In the genomic region with DNA sequence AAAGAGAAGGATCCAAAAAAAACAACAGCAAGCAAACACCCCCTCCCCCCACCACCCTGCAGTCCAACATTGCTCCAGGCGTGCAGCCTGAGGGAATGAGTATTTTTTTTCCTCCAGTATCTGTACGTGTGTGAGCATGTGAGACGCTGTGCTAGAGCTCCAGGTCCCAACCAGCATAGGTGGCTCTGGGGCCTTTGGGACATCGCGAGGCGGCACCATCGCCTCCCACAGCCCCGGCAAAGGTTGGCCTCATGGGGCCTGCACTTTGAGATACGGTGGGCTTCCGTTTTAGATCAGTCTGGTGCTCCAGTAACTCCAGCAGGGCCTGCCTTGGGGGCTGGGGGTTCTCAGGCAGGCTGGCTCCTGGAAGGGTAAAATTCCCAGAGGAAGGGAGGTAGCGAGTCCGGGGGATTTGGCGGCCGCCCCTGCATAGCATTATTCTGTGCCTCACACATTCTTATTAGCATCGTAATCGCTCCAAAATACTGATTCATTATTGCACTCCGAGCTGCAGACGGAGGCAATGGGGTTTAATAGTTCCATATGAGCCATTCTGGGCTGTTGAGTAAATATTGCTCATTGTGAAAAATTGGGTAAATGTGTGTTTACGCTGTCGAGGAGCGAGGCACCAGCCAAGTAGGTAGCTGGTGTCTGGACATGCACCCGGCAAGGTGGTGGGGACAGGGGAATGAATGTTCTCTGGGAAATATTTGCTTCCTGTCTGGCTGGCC, we compare ENCODE assay signal across 30 cellular contexts. TPM values are rescaled to one million over a fixed set of nuclear protein-coding genes. Genes with fewer than 3 reads are reported as not detected.
DNase-seq lines count a peak whose midpoint lies in the region; ATAC-seq and TF ChIP-seq lines count a peak whose summit lies in the region.
"Had no signal": no experiment of that assay in that cellular context is flagged by ENCODE, and none has a peak within 500 bp of the region (broad histone marks: within the 10 kb centered on the region; RNA-seq: fewer than 3 reads in every experiment).

No MANE protein-coding gene starts in this region.

- CTCF ChIA-PET in CD8-positive, alpha-beta memory T cell (lab: Charles Lee): no interaction called here
- CTCF ChIA-PET in activated CD8-positive, alpha-beta T cell treated with anti-CD3 and anti-CD28 coated beads, Interleukin-2, amount 10 ng/mL, durations not matched to agents 7 days and 5 days (lab: Charles Lee): interaction anchor here (1.6 kb wide), 1 partner anchor 12 kb away, joined by 3 read pairs; no protein-coding TSS in a partner anchor

- H3K9me3 Mint-ChIP-seq in CD8-positive, alpha-beta memory T cell: no peaks in the 10 kb centered on the region
- H3K9me3 Mint-ChIP-seq in activated CD8-positive, alpha-beta T cell treated with anti-CD3 and anti-CD28 coated beads, Interleukin-2, amount 10 ng/mL, durations not matched to agents 7 days and 5 days (ENCODE audit: insufficient read depth): no peaks in the 10 kb centered on the region
- H3K9me3 Mint-ChIP-seq: activated CD8-positive, alpha-beta T cell treated with anti-CD3 and anti-CD28 coated beads for 36 hours; activated T-cell treated with anti-CD3 and anti-CD28 coated beads, Interleukin-2, amount 50 U/mL, for 24 hours; CD4-positive, alpha-beta T cell; H9; IgD-negative memory B cell; naive thymus-derived CD8-positive, alpha-beta T cell had no signal

- no peak for TF ChIP-seq POLR2A in right lobe of liver (IDR thresholded peaks at IDR 0.05)

- H3K9me3 ChIP-seq in BLaER1 (peaks cover 20% of the 10 kb centered on the region; the same call in 1 of the 2 replicates), right lobe of liver (no peaks in the 10 kb centered on the region), right cardiac atrium (ENCODE audit: control insufficient read depth, low read length) (no peaks in the 10 kb centered on the region)
- H3K9me3 ChIP-seq in CD8-positive, alpha-beta memory T cell (ENCODE audit: low read length): no peaks in the 10 kb centered on the region
- H3K9me3 ChIP-seq: ovary had no signal

- no peaks in the 10 kb centered on the region for H3K36me3 ChIP-seq in BLaER1
- H3K36me3 ChIP-seq in right lobe of liver: no peaks in the 10 kb centered on the region
- no peaks in the 10 kb centered on the region for H3K36me3 ChIP-seq in CD8-positive, alpha-beta memory T cell (ENCODE audit: insufficient read depth, low read length)
- H3K36me3 ChIP-seq: ovary had no signal

- H3K4me1 ChIP-seq in BLaER1 (peaks cover 28% of the 10 kb centered on the region), right lobe of liver (peaks cover 0 to 29% (median 10%) of the 10 kb centered on the region in 4 donors), right cardiac atrium (ENCODE audit: control insufficient read depth, insufficient read depth, low read length) (no peaks in the 10 kb centered on the region)
- peaks cover 9% of the 10 kb centered on the region for H3K4me1 ChIP-seq in CD8-positive, alpha-beta memory T cell (ENCODE audit: insufficient read depth, low read length)

- no peak overlapping the region for H3K27ac Mint-ChIP-seq in CD8-positive, alpha-beta memory T cell
- H3K27ac Mint-ChIP-seq in activated CD8-positive, alpha-beta T cell treated with anti-CD3 and anti-CD28 coated beads, Interleukin-2, amount 10 ng/mL, durations not matched to agents 7 days and 5 days: no peak overlapping the region
- H3K27ac Mint-ChIP-seq: activated CD8-positive, alpha-beta T cell treated with anti-CD3 and anti-CD28 coated beads for 36 hours; activated T-cell treated with anti-CD3 and anti-CD28 coated beads, Interleukin-2, amount 50 U/mL, for 24 hours; CD4-positive, alpha-beta T cell; IgD-negative memory B cell had no signal

- H3K4me2 ChIP-seq in BLaER1: peak overlapping the region; percentile 49

- POLR2A ChIA-PET in CD8-positive, alpha-beta memory T cell (lab: Charles Lee): no interaction called here
- POLR2A ChIA-PET in activated CD8-positive, alpha-beta T cell treated with anti-CD3 and anti-CD28 coated beads, Interleukin-2, amount 10 ng/mL, durations not matched to agents 7 days and 5 days (lab: Charles Lee): no interaction called here

- no peaks in the 10 kb centered on the region for H4K20me1 ChIP-seq in BLaER1

- peaks cover 0 to 4% of the 10 kb centered on the region in 2 donors for H3K27me3 Mint-ChIP-seq in CD8-positive, alpha-beta memory T cell
- H3K27me3 Mint-ChIP-seq in activated CD8-positive, alpha-beta T cell treated with anti-CD3 and anti-CD28 coated beads, Interleukin-2, amount 10 ng/mL, durations not matched to agents 7 days and 5 days (ENCODE audit: low read depth): no peaks in the 10 kb centered on the region
- H3K27me3 Mint-ChIP-seq: activated CD8-positive, alpha-beta T cell treated with anti-CD3 and anti-CD28 coated beads for 36 hours; activated T-cell treated with anti-CD3 and anti-CD28 coated beads, Interleukin-2, amount 50 U/mL, for 24 hours; CD4-positive, alpha-beta T cell had no signal

- WGBS in right lobe of liver (ENCODE audit: insufficient coverage, low coverage, low lambda C conversion rate, missing lambda C conversion rate): 59% methylated on average over 13 of the region's 22 CpGs
- WGBS in right cardiac atrium: 62% methylated on average over 22 of the region's 22 CpGs

- H3K4me3 Mint-ChIP-seq in CD8-positive, alpha-beta memory T cell: no peak overlapping the region
- no peak overlapping the region for H3K4me3 Mint-ChIP-seq in activated CD8-positive, alpha-beta T cell treated with anti-CD3 and anti-CD28 coated beads, Interleukin-2, amount 10 ng/mL, durations not matched to agents 7 days and 5 days
- H3K4me3 Mint-ChIP-seq: activated CD8-positive, alpha-beta T cell treated with anti-CD3 and anti-CD28 coated beads for 36 hours; activated T-cell treated with anti-CD3 and anti-CD28 coated beads, Interleukin-2, amount 50 U/mL, for 24 hours; CD4-positive, alpha-beta T cell; H9; IgD-negative memory B cell had no signal

- peaks cover 0 to under 1% (median under 1%) of the 10 kb centered on the region in 3 donors for H3K36me3 Mint-ChIP-seq in CD8-positive, alpha-beta memory T cell
- peaks cover under 1% of the 10 kb centered on the region for H3K36me3 Mint-ChIP-seq in activated CD8-positive, alpha-beta T cell treated with anti-CD3 and anti-CD28 coated beads, Interleukin-2, amount 10 ng/mL, durations not matched to agents 7 days and 5 days (ENCODE audit: low read depth)
- H3K36me3 Mint-ChIP-seq: naive thymus-derived CD8-positive, alpha-beta T cell had no signal

- TF ChIP-seq CTCF in right lobe of liver (IDR thresholded peaks at IDR 0.05): no peak

- H3K4me1 Mint-ChIP-seq in CD8-positive, alpha-beta memory T cell: peaks cover 11 to 14% (median 11%) of the 10 kb centered on the region in 3 donors
- peaks cover 12% of the 10 kb centered on the region for H3K4me1 Mint-ChIP-seq in activated CD8-positive, alpha-beta T cell treated with anti-CD3 and anti-CD28 coated beads, Interleukin-2, amount 10 ng/mL, durations not matched to agents 7 days and 5 days (ENCODE audit: low read depth)

- H3K4me3 ChIP-seq in BLaER1 (no peak overlapping the region), right lobe of liver (no peak overlapping the region), right cardiac atrium (ENCODE audit: low read length) (no peak overlapping the region)
- H3K4me3 ChIP-seq in CD8-positive, alpha-beta memory T cell (ENCODE audit: low read length): no peak overlapping the region
- H3K4me3 ChIP-seq: ovary had no signal

- peak; percentile 60 to 74 (median 66) for ATAC-seq in right lobe of liver
- no peak for ATAC-seq in right cardiac atrium
- no peak for ATAC-seq in activated CD8-positive, alpha-beta T cell treated with anti-CD3 and anti-CD28 coated beads, Interleukin-2, amount 10 ng/mL, durations not matched to agents 7 days and 5 days
- ATAC-seq: activated CD4-positive, CD25-positive, alpha-beta regulatory T cell treated with anti-CD3 and anti-CD28 coated beads, Interleukin-2, amount 50 U/mL, for 24 hours; activated CD8-positive, alpha-beta T cell treated with anti-CD3 and anti-CD28 coated beads for 36 hours; left colon; naive thymus-derived CD8-positive, alpha-beta T cell; sciatic nerve had no signal

- DNase-seq in M059J (ENCODE audit: low read depth) (peak; percentile 13), astrocyte of the hippocampus (ENCODE audit: low read depth, low spot score) (peak; percentile 44), right lobe of liver (peak in 2 of 3 donors; percentile 43 to 66), right cardiac atrium (no peak), MV-4-11 (lab: John Stamatoyannopoulos, UW) (no peak)
- no peak for DNase-seq in CD8-positive, alpha-beta memory T cell
- no peak for DNase-seq in activated CD8-positive, alpha-beta T cell treated with anti-CD3 and anti-CD28 coated beads, Interleukin-2, amount 10 ng/mL, durations not matched to agents 7 days and 5 days
- DNase-seq: ACHN; activated CD8-positive, alpha-beta T cell treated with anti-CD3 and anti-CD28 coated beads for 36 hours; activated naive CD4-positive, alpha-beta T cell; activated T-cell treated with anti-CD3 and anti-CD28 coated beads, Interleukin-2, amount 50 U/mL, for 24 hours; amygdala; CD4-positive, alpha-beta T cell; cerebellar nuclear complex; DMS53; effector CD8-positive, alpha-beta T cell; glutamatergic neuron; H9; left colon; naive thymus-derived CD8-positive, alpha-beta T cell; NCI-H1694; NCI-H226; ovary; RPMI8226; stimulated activated CD4-positive, alpha-beta T cell treated with anti-CD3 and anti-CD28 coated beads, Interleukin-15, amount 100 ng/mL, for 24 hours; T-helper 9 cell had no signal

- H3K27ac ChIP-seq in BLaER1: no peak overlapping the region
- no peak overlapping the region for H3K27ac ChIP-seq in right lobe of liver
- no peak overlapping the region for H3K27ac ChIP-seq in right cardiac atrium (ENCODE audit: low read length)
- no peak overlapping the region for H3K27ac ChIP-seq in CD8-positive, alpha-beta memory T cell (ENCODE audit: low read depth, low read length)
- H3K27ac ChIP-seq: ovary had no signal

- H3K27me3 ChIP-seq in BLaER1 (no peaks in the 10 kb centered on the region), right lobe of liver (no peaks in the 10 kb centered on the region), right cardiac atrium (ENCODE audit: control insufficient read depth, insufficient read depth) (no peaks in the 10 kb centered on the region)
- H3K27me3 ChIP-seq in CD8-positive, alpha-beta memory T cell (ENCODE audit: insufficient read depth, low read length, poor library complexity, severe bottlenecking): no peaks in the 10 kb centered on the region
- H3K27me3 ChIP-seq: ovary had no signal

- no peak overlapping the region for H3K9ac ChIP-seq in BLaER1

- intact Hi-C loops in right lobe of liver (cut with DNase I) (no loop called here), right cardiac atrium (cut with DNase I) (no loop called here)

RNA-seq across cellular contexts. Expression of a gene that starts 29.5 kb away (rescaled TPM):
- total RNA-seq in M059J (2014; rRNA removed; shearing (Covaris generic)): not detected in 2 replicates
- 10 to 100 TPM in 5 of 6 experiments, 1 to 10 TPM in 1; 7.2 to 50.5 (median 16.7) TPM for total RNA-seq in right lobe of liver
- total RNA-seq in right cardiac atrium: not detected
- polyA plus RNA-seq in right cardiac atrium: not detected
- not detected for total RNA-seq in CD8-positive, alpha-beta memory T cell
- not detected for polyA plus RNA-seq in CD8-positive, alpha-beta memory T cell
- total RNA-seq in activated CD8-positive, alpha-beta T cell treated with anti-CD3 and anti-CD28 coated beads, Interleukin-2, amount 10 ng/mL, durations not matched to agents 7 days and 5 days: 1 to 10 TPM; 1.1 to 1.3 TPM
- polyA plus RNA-seq: IgD-negative memory B cell had no signal

Comparison
In these comparisons a context has a peak if more than half of its experiments do, and no peak if none do; other contexts are left out.
1. DNase-seq: peak in M059J (single experiment), astrocyte of the hippocampus (single experiment) and right lobe of liver (2 of 3); none in right cardiac atrium (0 of 3), CD8-positive, alpha-beta memory T cell (0 of 5), MV-4-11 (single experiment) and activated CD8-positive, alpha-beta T cell treated with anti-CD3 and anti-CD28 coated beads, Interleukin-2, amount 10 ng/mL, durations not matched to agents 7 days and 5 days (single experiment).
2. ATAC-seq: peak in right lobe of liver (4 of 4); none in right cardiac atrium (0 of 2) and activated CD8-positive, alpha-beta T cell treated with anti-CD3 and anti-CD28 coated beads, Interleukin-2, amount 10 ng/mL, durations not matched to agents 7 days and 5 days (single experiment).